1 cellular context compared by ENCODE assay signal in genomic region chr9:33816327-33817252, GRCh38.
A peak's percentile ranks its signal among the peaks of the same experiment; 100 is the strongest.
TF ChIP-seq lines count a peak whose summit lies in the region.

TSS of gene UBE2R2 (plus strand) at chr9:33817160. CDS start at chr9:33817758, 598 bp downstream.

TF ChIP-seq in HepG2, 621 proteins besides CTCF, POLR2A, EP300 and RAD21 (continued from another document and continues in another):
- TF ChIP-seq SNAPC4 (CRISPR knock-in tag; IDR thresholded peaks at IDR 0.05): no peak
- TF ChIP-seq TRAFD1 (CRISPR knock-in tag; IDR thresholded peaks at IDR 0.05; ENCODE audit: borderline replicate concordance): no peak
- no peak for TF ChIP-seq CEBPG (CRISPR knock-in tag; IDR thresholded peaks at IDR 0.05)
- TF ChIP-seq ZNF263 (CRISPR knock-in tag; IDR thresholded peaks at IDR 0.05): peak; percentile 56; the same call in 1 of the 2 replicates
- peak; percentile 25; the same call in 1 of the 2 replicates for TF ChIP-seq NCOA2 (CRISPR knock-in tag; IDR thresholded peaks at IDR 0.05)
- no peak; the same call in 1 of the 2 replicates for TF ChIP-seq ZNF280D (CRISPR knock-in tag; IDR thresholded peaks at IDR 0.05)
- TF ChIP-seq HOMEZ (CRISPR knock-in tag; IDR thresholded peaks at IDR 0.05; ENCODE audit: low read depth): 0 out of 2 replicates have a peak, but pooled peaks have one; percentile 29
- no peak for TF ChIP-seq USF2 (IDR thresholded peaks at IDR 0.05; ENCODE audit: low read depth, low read length)
- TF ChIP-seq USF2 (CRISPR knock-in tag; IDR thresholded peaks at IDR 0.05; ENCODE audit: borderline replicate concordance): peak; percentile 52; the same call in 1 of the 2 replicates
- peak; percentile 89 for TF ChIP-seq HNRNPK (IDR thresholded peaks at IDR 0.05; ENCODE audit: low read depth, low read length, poor library complexity, severe bottlenecking)
- no peak for TF ChIP-seq SRSF4 (IDR thresholded peaks at IDR 0.05; ENCODE audit: low read depth, low read length, poor library complexity, severe bottlenecking)
- peak; percentile 59 for TF ChIP-seq ZNF644 (CRISPR knock-in tag; IDR thresholded peaks at IDR 0.05; ENCODE audit: low read depth)
- no peak for TF ChIP-seq HNF1A (IDR thresholded peaks at IDR 0.05; ENCODE audit: low read depth)
- TF ChIP-seq HNF1A (CRISPR knock-in tag; IDR thresholded peaks at IDR 0.05; ENCODE audit: borderline replicate concordance): peak; percentile 39; the same call in 1 of the 2 replicates
- TF ChIP-seq RBM22 (optimal IDR thresholded peaks at IDR 0.05; ENCODE audit: low read length): peak; percentile 56
- TF ChIP-seq SALL1 (CRISPR knock-in tag; IDR thresholded peaks at IDR 0.05): peak; percentile 81
- TF ChIP-seq GATAD2A (CRISPR knock-in tag; IDR thresholded peaks at IDR 0.05): peak; percentile 73
- peak; percentile 30; the same call in 1 of the 2 replicates for TF ChIP-seq ZBTB33 (CRISPR knock-in tag; IDR thresholded peaks at IDR 0.05)
- peak; percentile 56; the same call in 1 of the 2 replicates for TF ChIP-seq ZNF160 (CRISPR knock-in tag; IDR thresholded peaks at IDR 0.05)
- TF ChIP-seq ZNF513 (CRISPR knock-in tag; conservative IDR thresholded peaks at IDR 0.05): no peak
- TF ChIP-seq FOXO4 (CRISPR knock-in tag; conservative IDR thresholded peaks at IDR 0.05): 0 out of 2 replicates have a peak, but pooled peaks have one; percentile 8
- no peak for TF ChIP-seq NFIB (CRISPR knock-in tag; IDR thresholded peaks at IDR 0.05; ENCODE audit: borderline replicate concordance)
- no peak; the same call in 1 of the 2 replicates for TF ChIP-seq HIVEP1 (CRISPR knock-in tag; IDR thresholded peaks at IDR 0.05)
- TF ChIP-seq ZNF414 (CRISPR knock-in tag; IDR thresholded peaks at IDR 0.05): peak; percentile 24; the same call in 1 of the 2 replicates
- TF ChIP-seq KAT8 (CRISPR knock-in tag; IDR thresholded peaks at IDR 0.05): peak; percentile 79
